ENCODE assay signal across 26 cellular contexts in genomic region chr6:16282370-16282769, GRCh38.
"Had no signal": no experiment of that assay in that cellular context is flagged by ENCODE, and none has a peak within 500 bp of the region (broad histone marks: within the 10 kb centered on the region; RNA-seq: fewer than 3 reads in every experiment).

No MANE protein-coding gene starts in this region.

- H3K27ac ChIP-seq: neutrophil, pancreas, prostate gland, right lobe of liver, sigmoid colon, stomach, thoracic aorta, thyroid gland, tibial nerve, upper lobe of left lung, vagina had no signal

- ATAC-seq: naive thymus-derived CD8-positive, alpha-beta T cell; natural killer cell treated with Interleukin-12 subunit alpha and Interleukin-12 subunit beta and Interleukin-15 and Interleukin-18, amount 100 ng/mL, for 72 hours; pancreas; right cardiac atrium; right lobe of liver; stimulated activated effector memory CD8-positive, alpha-beta T cell treated with anti-CD3 and anti-CD28 coated beads, Interleukin-12 subunit alpha, Interleukin-12 subunit beta, amount 100 ng/mL, for 72 hours; stimulated activated naive B cell treated with anti-CD40 and anti-IgM and Interleukin-4, amounts not matched to agents 10 μg/mL and 1 μg/mL and 100 μg/mL, for 72 hours had no signal

- FAIRE-seq: pancreas, small intestine, urothelium cell line had no signal

- H3K27me3 ChIP-seq: neutrophil, pancreas, right lobe of liver, sigmoid colon, stomach, thyroid gland, tibial nerve, upper lobe of left lung, vagina had no signal

- DNase-seq: naive thymus-derived CD8-positive, alpha-beta T cell; nephron progenitor cell; nucleus accumbens; pancreas; right cardiac atrium; right lobe of liver; sigmoid colon; stimulated activated CD4-positive, alpha-beta T cell treated with anti-CD3 and anti-CD28 coated beads, Interleukin-15, amount 100 ng/mL, for 24 hours; stimulated activated CD4-positive, alpha-beta T cell treated with anti-CD3 and anti-CD28 coated beads, Interleukin-2, amount 100 ng/mL, for 24 hours; stimulated activated CD4-positive, alpha-beta T cell treated with anti-CD3 and anti-CD28 coated beads, Interleukin-2, amount 100 ng/mL, for 48 hours; stimulated activated CD4-positive, alpha-beta T cell treated with anti-CD3 and anti-CD28 coated beads, Interleukin-4, amount 100 ng/mL, for 24 hours; stimulated activated naive B cell treated with anti-CD40 and anti-IgM and Interleukin-4, amounts not matched to agents 10 μg/mL and 1 μg/mL and 100 μg/mL, for 72 hours; stimulated activated naive CD4-positive, alpha-beta T cell treated with Interleukin-2 at 50 U/mL for 16 hours; stomach; thyroid gland; trophoblast cell; upper lobe of left lung had no signal

- H3K9me3 ChIP-seq: neutrophil, pancreas, prostate gland, right lobe of liver, sigmoid colon, stomach, thoracic aorta, thyroid gland, tibial nerve, upper lobe of left lung, vagina had no signal

- H3K36me3 ChIP-seq: neutrophil, pancreas, right lobe of liver, thoracic aorta, thyroid gland, vagina had no signal

- H3K4me1 ChIP-seq: pancreas, right lobe of liver had no signal

- H3K4me3 ChIP-seq: pancreas, prostate gland, right lobe of liver, sigmoid colon, stomach, thoracic aorta, thyroid gland, tibial nerve, upper lobe of left lung, vagina had no signal
